ENCODE assay signal across 8 cellular contexts in the genomic region with DNA sequence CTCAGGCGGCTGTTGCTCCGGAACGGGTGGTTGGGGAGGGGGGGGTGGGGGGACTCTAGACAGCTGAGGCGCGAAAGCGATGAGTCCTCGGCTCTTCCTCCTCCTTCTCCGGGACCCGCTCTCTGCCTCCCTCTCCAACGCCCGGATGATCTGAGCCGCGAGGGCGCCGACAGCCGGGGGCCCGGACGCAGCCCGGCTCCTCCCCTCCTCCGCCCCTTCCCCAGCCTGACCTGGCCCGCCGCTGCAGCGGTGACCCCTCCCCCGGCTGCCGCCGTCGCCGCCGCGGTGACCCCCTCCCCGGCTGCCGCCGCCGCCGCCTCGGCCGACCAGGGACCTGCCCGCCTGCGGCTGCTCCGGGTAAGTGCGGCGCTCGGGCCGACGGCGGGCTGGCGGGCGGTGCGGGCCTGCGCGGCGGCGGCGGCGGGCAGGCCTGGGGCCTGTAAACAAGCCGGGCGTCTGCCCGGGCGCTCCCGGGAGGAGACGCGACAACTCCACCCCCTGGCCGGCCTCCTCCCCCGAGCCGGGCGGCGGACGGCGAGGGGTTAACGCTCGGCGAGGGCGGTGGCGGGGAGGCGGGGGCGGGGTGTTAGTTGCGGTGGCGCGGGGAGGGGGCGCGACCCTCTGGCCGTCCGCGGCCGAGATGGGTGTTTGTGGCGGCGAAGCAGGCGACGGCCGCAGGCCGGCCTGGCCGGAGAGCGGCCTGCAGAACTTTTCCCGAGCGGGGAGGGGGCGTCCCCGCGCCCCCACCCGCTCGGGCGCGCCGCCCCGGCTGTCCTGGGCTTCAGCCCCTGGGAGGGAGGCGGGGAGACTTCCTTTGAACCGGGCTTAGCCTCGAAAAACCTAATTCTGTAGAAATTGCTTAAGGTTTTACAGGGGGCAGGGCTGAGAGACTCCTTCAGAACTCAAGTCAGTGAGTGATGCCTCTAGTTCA. TPM values are rescaled to one million over a fixed set of nuclear protein-coding genes. Genes with fewer than 3 reads are reported as not detected.
A peak's percentile ranks its signal among the peaks of the same experiment; 100 is the strongest.
DNase-seq lines count a peak whose midpoint lies in the region; ATAC-seq and TF ChIP-seq lines count a peak whose summit lies in the region.

No MANE protein-coding gene starts in this region.

- ATAC-seq in GM18867 (IDR thresholded peaks at IDR 0.05; ENCODE audit: unreplicated experiment) (peak; percentile 44), HG03097 (IDR thresholded peaks at IDR 0.05; ENCODE audit: low FRiP score, unreplicated experiment) (peak; percentile 33)

- no peaks in the 10 kb centered on the region for H3K27me3 ChIP-seq in duodenal mucosa (ENCODE audit: control insufficient read depth in 1 of 2, insufficient read depth in 2 of 2, low read length in 2 of 2)

- H3K4me3 ChIP-seq in duodenal mucosa (ENCODE audit: low read depth in 1 of 2, low read length in 2 of 2) (peak overlapping the region; percentile 64 to 86), lower leg skin (ENCODE audit: low read depth, poor library complexity, severe bottlenecking) (peak overlapping the region; percentile 85)

- in situ Hi-C loops in ACHN (cut with HindIII; ENCODE audit: low pct_ligation_motif_present, low pct_unique_long_range_greater_than_20kb, low sequenced_read_pairs), result no loop called here

- peak overlapping the region; percentile 98 for H3K27ac ChIP-seq in duodenal mucosa (ENCODE audit: low read depth, low read length)

- H3K9me3 ChIP-seq in duodenal mucosa (ENCODE audit: control insufficient read depth in 1 of 2, low read length in 2 of 2), result no peaks in the 10 kb centered on the region

- DNase-seq in ACHN (peak; percentile 65), NCI-H510A (lab: John Stamatoyannopoulos, UW) (peak; percentile 85), lower leg skin (ENCODE audit: low spot score in 2 of 2) (peak; percentile 37 to 92)
- peak; percentile 62 to 63 for DNase-seq in activated CD4-positive, alpha-beta T cell treated with anti-CD3 and anti-CD28 coated beads, Interleukin-2, amount 50 U/mL, for 4 hours
- peak; percentile 42 to 45 for DNase-seq in stimulated activated CD4-positive, alpha-beta T cell treated with anti-CD3 and anti-CD28 coated beads, Interleukin-4, amount 100 ng/mL, for 48 hours (ENCODE audit: low read depth in 2 of 2)

- no peaks in the 10 kb centered on the region for H3K36me3 ChIP-seq in duodenal mucosa (ENCODE audit: control insufficient read depth in 1 of 2, insufficient read depth in 2 of 2, low read length in 2 of 2)

- intact Hi-C loops in lower leg skin (cut with DNase I; ENCODE audit: low total_unique reads), result no loop called here

- 0% methylated on average over 14 to 40 of the region's 107 CpGs for WGBS in lower leg skin, 2 donors

- peak overlapping the region; percentile 48 to 83 for H3K9ac ChIP-seq in duodenal mucosa (ENCODE audit: low read depth in 1 of 2, low read length in 2 of 2)

- TF ChIP-seq CTCF in lower leg skin (IDR thresholded peaks at IDR 0.05), result no peak

- peaks cover 37% of the 10 kb centered on the region in 2 donors for H3K4me1 ChIP-seq in duodenal mucosa (ENCODE audit: control insufficient read depth in 1 of 2, insufficient read depth in 2 of 2, low read length in 2 of 2)

- peak in 1 of 2 donors; percentile 12 for TF ChIP-seq POLR2A in lower leg skin (IDR thresholded peaks at IDR 0.05)

RNA-seq across cellular contexts. Expression of a gene that starts 0.6 kb away (rescaled TPM):
- 10 to 100 TPM; 36.5 to 48.7 (median 42.8) TPM for total RNA-seq in lower leg skin

Comparison
In these comparisons a context has a peak if more than half of its experiments do, and no peak if none do; other contexts are left out.
1. Peak in every context shown above with its lines: DNase-seq, ATAC-seq, H3K4me3 ChIP-seq and H3K27ac ChIP-seq.